Comparison of ENCODE assay signal across 1 cellular context in genomic region chr19:19033426-19034203, GRCh38.
TF ChIP-seq lines count a peak whose summit lies in the region.

Gene ARMC6, plus strand, starts transcription at chr19:19033603. Its CDS starts 607 bp downstream, at chr19:19034210.
Gene SUGP2, minus strand, starts transcription at chr19:19033517. Its CDS starts 2,446 bp downstream, at chr19:19031071.

TF ChIP-seq in K562, 482 proteins besides CTCF, POLR2A, EP300 and RAD21 (continued from another document and continues in another):
- TF ChIP-seq, protein P1, sequence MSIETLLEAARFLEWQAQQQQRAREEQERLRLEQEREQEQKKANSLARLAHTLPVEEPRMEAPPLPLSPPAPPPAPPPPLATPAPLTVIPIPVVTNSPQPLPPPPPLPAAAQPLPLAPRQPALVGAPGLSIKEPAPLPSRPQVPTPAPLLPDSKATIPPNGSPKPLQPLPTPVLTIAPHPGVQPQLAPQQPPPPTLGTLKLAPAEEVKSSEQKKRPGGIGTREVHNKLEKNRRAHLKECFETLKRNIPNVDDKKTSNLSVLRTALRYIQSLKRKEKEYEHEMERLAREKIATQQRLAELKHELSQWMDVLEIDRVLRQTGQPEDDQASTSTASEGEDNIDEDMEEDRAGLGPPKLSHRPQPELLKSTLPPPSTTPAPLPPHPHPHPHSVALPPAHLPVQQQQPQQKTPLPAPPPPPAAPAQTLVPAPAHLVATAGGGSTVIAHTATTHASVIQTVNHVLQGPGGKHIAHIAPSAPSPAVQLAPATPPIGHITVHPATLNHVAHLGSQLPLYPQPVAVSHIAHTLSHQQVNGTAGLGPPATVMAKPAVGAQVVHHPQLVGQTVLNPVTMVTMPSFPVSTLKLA (conservative IDR thresholded peaks at IDR 0.05), result peak; percentile 98 to 99
- TF ChIP-seq LCOR (CRISPR knock-in tag; IDR thresholded peaks at IDR 0.05) (peak; percentile 87; the same call in 1 of the 2 replicates), MTA2 (IDR thresholded peaks at IDR 0.05; ENCODE audit: low read depth) (no peak), SRF (CRISPR knock-in tag; IDR thresholded peaks at IDR 0.05) (no peak), ZNF586 (CRISPR knock-in tag; conservative IDR thresholded peaks at IDR 0.05) (no peak), NFIX (CRISPR knock-in tag; IDR thresholded peaks at IDR 0.05; ENCODE audit: low read depth) (no peak), CREM (IDR thresholded peaks at IDR 0.05; ENCODE audit: low read depth) (peak; percentile 31; the same call in 1 of the 2 replicates), DNMT1 (IDR thresholded peaks at IDR 0.05) (no peak), ZNF507 (tag; conservative IDR thresholded peaks at IDR 0.05) (no peak), ZNF24 (IDR thresholded peaks at IDR 0.05) (no peak; the same call in 1 of the 2 replicates), COPS2 (conservative IDR thresholded peaks at IDR 0.05) (no peak), SUPT5H (IDR thresholded peaks at IDR 0.05) (peak; percentile 54), TAF9B (IDR thresholded peaks at IDR 0.05; ENCODE audit: partially characterized antibody) (no peak), CEBPB (tag; IDR thresholded peaks at IDR 0.05) (peak; percentile 97), GABPB2 (CRISPR knock-in tag; conservative IDR thresholded peaks at IDR 0.05) (no peak), SFPQ (IDR thresholded peaks at IDR 0.05; ENCODE audit: low read depth, low read length) (no peak), ATF6 (CRISPR knock-in tag; IDR thresholded peaks at IDR 0.05) (peak; percentile 78; the same call in 1 of the 2 replicates), ZNF583 (CRISPR knock-in tag; IDR thresholded peaks at IDR 0.05) (no peak), PCBP1 (IDR thresholded peaks at IDR 0.05; ENCODE audit: low read depth, low read length, poor library complexity, severe bottlenecking) (peak; percentile 16), ZNF175 (CRISPR knock-in tag; IDR thresholded peaks at IDR 0.05; ENCODE audit: low read depth) (no peak), MAX (CRISPR knock-in tag; IDR thresholded peaks at IDR 0.05) (peak; percentile 98), PCBP2 (IDR thresholded peaks at IDR 0.05; ENCODE audit: low read depth, low read length, poor library complexity, severe bottlenecking) (no peak), EGR1 (conservative IDR thresholded peaks at IDR 0.05) (0 out of 2 replicates have a peak, but pooled peaks have one; percentile 27), THRAP3 (IDR thresholded peaks at IDR 0.05; ENCODE audit: borderline replicate concordance) (no peak), IRF9 (tag; IDR thresholded peaks at IDR 0.05) (no peak), AFF1 (IDR thresholded peaks at IDR 0.05; ENCODE audit: low read depth in 1 of 2, partially characterized antibody in 2 of 2) (peak; percentile 39 to 57), ZBTB1 (CRISPR knock-in tag; IDR thresholded peaks at IDR 0.05; ENCODE audit: borderline replicate concordance, low read depth) (peak; percentile 66; the same call in 1 of the 2 replicates), RB1 (IDR thresholded peaks at IDR 0.05; ENCODE audit: low read depth) (peak; percentile 80)
- TF ChIP-seq, protein P2, sequence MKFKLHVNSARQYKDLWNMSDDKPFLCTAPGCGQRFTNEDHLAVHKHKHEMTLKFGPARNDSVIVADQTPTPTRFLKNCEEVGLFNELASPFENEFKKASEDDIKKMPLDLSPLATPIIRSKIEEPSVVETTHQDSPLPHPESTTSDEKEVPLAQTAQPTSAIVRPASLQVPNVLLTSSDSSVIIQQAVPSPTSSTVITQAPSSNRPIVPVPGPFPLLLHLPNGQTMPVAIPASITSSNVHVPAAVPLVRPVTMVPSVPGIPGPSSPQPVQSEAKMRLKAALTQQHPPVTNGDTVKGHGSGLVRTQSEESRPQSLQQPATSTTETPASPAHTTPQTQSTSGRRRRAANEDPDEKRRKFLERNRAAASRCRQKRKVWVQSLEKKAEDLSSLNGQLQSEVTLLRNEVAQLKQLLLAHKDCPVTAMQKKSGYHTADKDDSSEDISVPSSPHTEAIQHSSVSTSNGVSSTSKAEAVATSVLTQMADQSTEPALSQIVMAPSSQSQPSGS (CRISPR knock-in tag; IDR thresholded peaks at IDR 0.05), result no peak
- TF ChIP-seq, protein P3, sequence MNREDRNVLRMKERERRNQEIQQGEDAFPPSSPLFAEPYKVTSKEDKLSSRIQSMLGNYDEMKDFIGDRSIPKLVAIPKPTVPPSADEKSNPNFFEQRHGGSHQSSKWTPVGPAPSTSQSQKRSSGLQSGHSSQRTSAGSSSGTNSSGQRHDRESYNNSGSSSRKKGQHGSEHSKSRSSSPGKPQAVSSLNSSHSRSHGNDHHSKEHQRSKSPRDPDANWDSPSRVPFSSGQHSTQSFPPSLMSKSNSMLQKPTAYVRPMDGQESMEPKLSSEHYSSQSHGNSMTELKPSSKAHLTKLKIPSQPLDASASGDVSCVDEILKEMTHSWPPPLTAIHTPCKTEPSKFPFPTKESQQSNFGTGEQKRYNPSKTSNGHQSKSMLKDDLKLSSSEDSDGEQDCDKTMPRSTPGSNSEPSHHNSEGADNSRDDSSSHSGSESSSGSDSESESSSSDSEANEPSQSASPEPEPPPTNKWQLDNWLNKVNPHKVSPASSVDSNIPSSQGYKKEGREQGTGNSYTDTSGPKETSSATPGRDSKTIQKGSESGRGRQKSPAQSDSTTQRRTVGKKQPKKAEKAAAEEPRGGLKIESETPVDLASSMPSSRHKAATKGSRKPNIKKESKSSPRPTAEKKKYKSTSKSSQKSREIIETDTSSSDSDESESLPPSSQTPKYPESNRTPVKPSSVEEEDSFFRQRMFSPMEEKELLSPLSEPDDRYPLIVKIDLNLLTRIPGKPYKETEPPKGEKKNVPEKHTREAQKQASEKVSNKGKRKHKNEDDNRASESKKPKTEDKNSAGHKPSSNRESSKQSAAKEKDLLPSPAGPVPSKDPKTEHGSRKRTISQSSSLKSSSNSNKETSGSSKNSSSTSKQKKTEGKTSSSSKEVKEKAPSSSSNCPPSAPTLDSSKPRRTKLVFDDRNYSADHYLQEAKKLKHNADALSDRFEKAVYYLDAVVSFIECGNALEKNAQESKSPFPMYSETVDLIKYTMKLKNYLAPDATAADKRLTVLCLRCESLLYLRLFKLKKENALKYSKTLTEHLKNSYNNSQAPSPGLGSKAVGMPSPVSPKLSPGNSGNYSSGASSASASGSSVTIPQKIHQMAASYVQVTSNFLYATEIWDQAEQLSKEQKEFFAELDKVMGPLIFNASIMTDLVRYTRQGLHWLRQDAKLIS (CRISPR knock-in tag; IDR thresholded peaks at IDR 0.05), result peak; percentile 93; the same call in 1 of the 2 replicates
- TF ChIP-seq, protein P4, sequence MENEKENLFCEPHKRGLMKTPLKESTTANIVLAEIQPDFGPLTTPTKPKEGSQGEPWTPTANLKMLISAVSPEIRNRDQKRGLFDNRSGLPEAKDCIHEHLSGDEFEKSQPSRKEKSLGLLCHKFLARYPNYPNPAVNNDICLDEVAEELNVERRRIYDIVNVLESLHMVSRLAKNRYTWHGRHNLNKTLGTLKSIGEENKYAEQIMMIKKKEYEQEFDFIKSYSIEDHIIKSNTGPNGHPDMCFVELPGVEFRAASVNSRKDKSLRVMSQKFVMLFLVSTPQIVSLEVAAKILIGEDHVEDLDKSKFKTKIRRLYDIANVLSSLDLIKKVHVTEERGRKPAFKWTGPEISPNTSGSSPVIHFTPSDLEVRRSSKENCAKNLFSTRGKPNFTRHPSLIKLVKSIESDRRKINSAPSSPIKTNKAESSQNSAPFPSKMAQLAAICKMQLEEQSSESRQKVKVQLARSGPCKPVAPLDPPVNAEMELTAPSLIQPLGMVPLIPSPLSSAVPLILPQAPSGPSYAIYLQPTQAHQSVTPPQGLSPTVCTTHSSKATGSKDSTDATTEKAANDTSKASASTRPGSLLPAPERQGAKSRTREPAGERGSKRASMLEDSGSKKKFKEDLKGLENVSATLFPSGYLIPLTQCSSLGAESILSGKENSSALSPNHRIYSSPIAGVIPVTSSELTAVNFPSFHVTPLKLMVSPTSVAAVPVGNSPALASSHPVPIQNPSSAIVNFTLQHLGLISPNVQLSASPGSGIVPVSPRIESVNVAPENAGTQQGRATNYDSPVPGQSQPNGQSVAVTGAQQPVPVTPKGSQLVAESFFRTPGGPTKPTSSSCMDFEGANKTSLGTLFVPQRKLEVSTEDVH (IDR thresholded peaks at IDR 0.05; ENCODE audit: low read depth, partially characterized antibody), result no peak
- TF ChIP-seq, protein P5, sequence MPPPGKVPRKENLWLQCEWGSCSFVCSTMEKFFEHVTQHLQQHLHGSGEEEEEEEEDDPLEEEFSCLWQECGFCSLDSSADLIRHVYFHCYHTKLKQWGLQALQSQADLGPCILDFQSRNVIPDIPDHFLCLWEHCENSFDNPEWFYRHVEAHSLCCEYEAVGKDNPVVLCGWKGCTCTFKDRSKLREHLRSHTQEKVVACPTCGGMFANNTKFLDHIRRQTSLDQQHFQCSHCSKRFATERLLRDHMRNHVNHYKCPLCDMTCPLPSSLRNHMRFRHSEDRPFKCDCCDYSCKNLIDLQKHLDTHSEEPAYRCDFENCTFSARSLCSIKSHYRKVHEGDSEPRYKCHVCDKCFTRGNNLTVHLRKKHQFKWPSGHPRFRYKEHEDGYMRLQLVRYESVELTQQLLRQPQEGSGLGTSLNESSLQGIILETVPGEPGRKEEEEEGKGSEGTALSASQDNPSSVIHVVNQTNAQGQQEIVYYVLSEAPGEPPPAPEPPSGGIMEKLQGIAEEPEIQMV (tag; conservative IDR thresholded peaks at IDR 0.05; ENCODE audit: low read depth), result peak; percentile 86
